32 cellular contexts compared by ENCODE assay signal in genomic region chr17:41763327-41763726, GRCh38. TPM values are rescaled to one million over a fixed set of nuclear protein-coding genes. Genes with fewer than 3 reads are reported as not detected.
"Had no signal": no experiment of that assay in that cellular context is flagged by ENCODE, and none has a peak within 500 bp of the region (broad histone marks: within the 10 kb centered on the region; RNA-seq: fewer than 3 reads in every experiment).

No MANE protein-coding gene starts in this region.

- DNase-seq: activated CD4-positive, alpha-beta memory T cell treated with anti-CD3 and anti-CD28 coated beads, Interleukin-2, amount 10 ng/mL, durations not matched to agents 7 days and 5 days; activated CD4-positive, alpha-beta T cell treated with anti-CD3 and anti-CD28 coated beads for 1 hour; activated CD4-positive, alpha-beta T cell treated with anti-CD3 and anti-CD28 coated beads, Interleukin-2, amount 10 ng/mL, durations not matched to agents 7 days and 5 days; activated gamma-delta T cell treated with Interleukin-2 at 50 U/mL for 16 hours; activated naive CD4-positive, alpha-beta T cell treated with anti-CD3 and anti-CD28 coated beads, Interleukin-2, amount 50 U/mL, for 16 hours; activated T-cell treated with anti-CD3 and anti-CD28 coated beads, Interleukin-2, amount 50 U/mL, for 4 hours; amniotic stem cell; caudate nucleus; cortex of kidney; esophagus squamous epithelium; foreskin melanocyte; heart right ventricle; naive thymus-derived CD4-positive, alpha-beta T cell; stimulated activated CD4-positive, alpha-beta T cell treated with anti-CD3 and anti-CD28 coated beads, Interleukin-12 subunit alpha, Interleukin-12 subunit beta, amount 100 ng/mL, for 4 hours; stimulated activated CD4-positive, alpha-beta T cell treated with anti-CD3 and anti-CD28 coated beads, Interleukin-4, amount 100 ng/mL, for 24 hours; stimulated activated naive CD8-positive, alpha-beta T cell treated with anti-CD3 and anti-CD28 coated beads, Interleukin-15, amount 100 ng/mL, for 72 hours; substantia nigra; T-helper 2 cell; upper lobe of left lung had no signal

- H3K9me3 Mint-ChIP-seq: activated CD4-positive, alpha-beta memory T cell treated with anti-CD3 and anti-CD28 coated beads, Interleukin-2, amount 10 ng/mL, durations not matched to agents 7 days and 5 days; activated CD4-positive, alpha-beta T cell treated with anti-CD3 and anti-CD28 coated beads, Interleukin-2, amount 10 ng/mL, durations not matched to agents 7 days and 5 days; activated T-cell treated with anti-CD3 and anti-CD28 coated beads, Interleukin-2, amount 50 U/mL, for 4 hours; activated T-helper 17 cell treated with anti-CD3 and anti-CD28 coated beads, Interleukin-2, amount 50 U/mL, for 72 hours; mesothelial cell of epicardium; naive thymus-derived CD4-positive, alpha-beta T cell; neural progenitor cell; stimulated activated effector memory CD8-positive, alpha-beta T cell treated with anti-CD3 and anti-CD28 coated beads, Interleukin-12 subunit alpha, Interleukin-12 subunit beta, amount 100 ng/mL, for 72 hours; stimulated activated naive CD8-positive, alpha-beta T cell treated with anti-CD3 and anti-CD28 coated beads, Interleukin-15, amount 100 ng/mL, for 72 hours; WTC11 had no signal

- H2AFZ ChIP-seq: neural progenitor cell had no signal

- H3K9me3 ChIP-seq: esophagus squamous epithelium, heart right ventricle, upper lobe of left lung had no signal

- H3K27me3 ChIP-seq: esophagus squamous epithelium, heart right ventricle, neural progenitor cell, upper lobe of left lung had no signal

- H3K4me1 ChIP-seq: heart right ventricle, neural progenitor cell, upper lobe of left lung had no signal

- H3K4me2 ChIP-seq: neural progenitor cell had no signal

- H3K27ac ChIP-seq: heart right ventricle, neural progenitor cell, upper lobe of left lung had no signal

- H3K4me1 Mint-ChIP-seq: activated CD4-positive, alpha-beta memory T cell treated with anti-CD3 and anti-CD28 coated beads, Interleukin-2, amount 10 ng/mL, durations not matched to agents 7 days and 5 days; activated CD4-positive, alpha-beta T cell treated with anti-CD3 and anti-CD28 coated beads, Interleukin-2, amount 10 ng/mL, durations not matched to agents 7 days and 5 days; activated T-helper 17 cell treated with anti-CD3 and anti-CD28 coated beads, Interleukin-2, amount 50 U/mL, for 72 hours; mesothelial cell of epicardium; naive thymus-derived CD4-positive, alpha-beta T cell; neural progenitor cell; stimulated activated effector memory CD8-positive, alpha-beta T cell treated with anti-CD3 and anti-CD28 coated beads, Interleukin-12 subunit alpha, Interleukin-12 subunit beta, amount 100 ng/mL, for 72 hours; stimulated activated naive CD8-positive, alpha-beta T cell treated with anti-CD3 and anti-CD28 coated beads, Interleukin-15, amount 100 ng/mL, for 72 hours; WTC11 had no signal

- H3K4me3 Mint-ChIP-seq: activated CD4-positive, alpha-beta memory T cell treated with anti-CD3 and anti-CD28 coated beads, Interleukin-2, amount 10 ng/mL, durations not matched to agents 7 days and 5 days; activated CD4-positive, alpha-beta T cell treated with anti-CD3 and anti-CD28 coated beads, Interleukin-2, amount 10 ng/mL, durations not matched to agents 7 days and 5 days; activated T-cell treated with anti-CD3 and anti-CD28 coated beads, Interleukin-2, amount 50 U/mL, for 4 hours; activated T-helper 17 cell treated with anti-CD3 and anti-CD28 coated beads, Interleukin-2, amount 50 U/mL, for 72 hours; mesothelial cell of epicardium; naive thymus-derived CD4-positive, alpha-beta T cell; stimulated activated effector memory CD8-positive, alpha-beta T cell treated with anti-CD3 and anti-CD28 coated beads, Interleukin-12 subunit alpha, Interleukin-12 subunit beta, amount 100 ng/mL, for 72 hours; stimulated activated naive CD8-positive, alpha-beta T cell treated with anti-CD3 and anti-CD28 coated beads, Interleukin-15, amount 100 ng/mL, for 72 hours; WTC11 had no signal

- ATAC-seq: activated T-cell treated with anti-CD3 and anti-CD28 coated beads, Interleukin-2, amount 50 U/mL, for 4 hours; activated T-helper 17 cell treated with anti-CD3 and anti-CD28 coated beads, Interleukin-2, amount 50 U/mL, for 72 hours; naive thymus-derived CD4-positive, alpha-beta T cell; sciatic nerve; stimulated activated effector memory CD8-positive, alpha-beta T cell treated with anti-CD3 and anti-CD28 coated beads, Interleukin-12 subunit alpha, Interleukin-12 subunit beta, amount 100 ng/mL, for 72 hours; stimulated activated naive CD8-positive, alpha-beta T cell treated with anti-CD3 and anti-CD28 coated beads, Interleukin-15, amount 100 ng/mL, for 72 hours; WTC11 had no signal

- H3K36me3 Mint-ChIP-seq: naive thymus-derived CD4-positive, alpha-beta T cell; stimulated activated effector memory CD8-positive, alpha-beta T cell treated with anti-CD3 and anti-CD28 coated beads, Interleukin-12 subunit alpha, Interleukin-12 subunit beta, amount 100 ng/mL, for 72 hours had no signal

- H3K4me3 ChIP-seq: esophagus squamous epithelium, heart right ventricle, neural progenitor cell, skin epidermis, upper lobe of left lung had no signal

- H3K27me3 Mint-ChIP-seq: activated CD4-positive, alpha-beta memory T cell treated with anti-CD3 and anti-CD28 coated beads, Interleukin-2, amount 10 ng/mL, durations not matched to agents 7 days and 5 days; activated CD4-positive, alpha-beta T cell treated with anti-CD3 and anti-CD28 coated beads, Interleukin-2, amount 10 ng/mL, durations not matched to agents 7 days and 5 days; stimulated activated naive CD8-positive, alpha-beta T cell treated with anti-CD3 and anti-CD28 coated beads, Interleukin-15, amount 100 ng/mL, for 72 hours had no signal

- H3K27ac Mint-ChIP-seq: activated CD4-positive, alpha-beta memory T cell treated with anti-CD3 and anti-CD28 coated beads, Interleukin-2, amount 10 ng/mL, durations not matched to agents 7 days and 5 days; activated CD4-positive, alpha-beta T cell treated with anti-CD3 and anti-CD28 coated beads, Interleukin-2, amount 10 ng/mL, durations not matched to agents 7 days and 5 days; activated T-helper 17 cell treated with anti-CD3 and anti-CD28 coated beads, Interleukin-2, amount 50 U/mL, for 72 hours; mesothelial cell of epicardium; naive thymus-derived CD4-positive, alpha-beta T cell; neural progenitor cell; stimulated activated effector memory CD8-positive, alpha-beta T cell treated with anti-CD3 and anti-CD28 coated beads, Interleukin-12 subunit alpha, Interleukin-12 subunit beta, amount 100 ng/mL, for 72 hours; stimulated activated naive CD8-positive, alpha-beta T cell treated with anti-CD3 and anti-CD28 coated beads, Interleukin-15, amount 100 ng/mL, for 72 hours; WTC11 had no signal

RNA-seq across cellular contexts. Expression of gene HAP1, which starts 28.9 kb away (rescaled TPM):
- total RNA-seq: chondrocyte had no signal

RNA-seq across cellular contexts. Expression of gene FKBP10, which starts 49.5 kb away (rescaled TPM):
- total RNA-seq: activated CD4-positive, alpha-beta memory T cell treated with anti-CD3 and anti-CD28 coated beads, Interleukin-2, amount 10 ng/mL, durations not matched to agents 7 days and 5 days had no signal

RNA-seq across cellular contexts. Expression of gene GAST, which starts 51.2 kb away (rescaled TPM):
- total RNA-seq: activated CD4-positive, alpha-beta memory T cell treated with anti-CD3 and anti-CD28 coated beads, Interleukin-2, amount 10 ng/mL, durations not matched to agents 7 days and 5 days; activated CD4-positive, alpha-beta T cell treated with anti-CD3 and anti-CD28 coated beads, Interleukin-2, amount 10 ng/mL, durations not matched to agents 7 days and 5 days; activated T-cell treated with anti-CD3 and anti-CD28 coated beads, Interleukin-2, amount 50 U/mL, for 4 hours; activated T-helper 17 cell treated with anti-CD3 and anti-CD28 coated beads, Interleukin-2, amount 50 U/mL, for 72 hours; chondrocyte; esophagus squamous epithelium; glomerular endothelial cell; heart right ventricle; lower leg skin; mesothelial cell of epicardium; naive thymus-derived CD4-positive, alpha-beta T cell; osteocyte; posterior vena cava; renal cortical epithelial cell; sciatic nerve; upper lobe of left lung; WTC11 had no signal
